In genomic region chr9:107489144-107489673, GRCh38 we compare ENCODE assay signal across 8 cellular contexts. TPM values are rescaled to one million over a fixed set of nuclear protein-coding genes. Genes with fewer than 3 reads are reported as not detected.
A peak's percentile ranks its signal among the peaks of the same experiment; 100 is the strongest.
DNase-seq lines count a peak whose midpoint lies in the region; ATAC-seq lines count a peak whose summit lies in the region.

No MANE protein-coding gene starts in this region.

- H3K36me3 Mint-ChIP-seq in stimulated activated naive CD8-positive, alpha-beta T cell treated with anti-CD3 and anti-CD28 coated beads, Interleukin-15, Interleukin-2, amounts not matched to agents 100 ng/mL and 50 ng/mL, for 24 hours (ENCODE audit: low read depth) = no peaks in the 10 kb centered on the region
- no peaks in the 10 kb centered on the region for H3K36me3 Mint-ChIP-seq in activated naive CD8-positive, alpha-beta T cell
- no peaks in the 10 kb centered on the region for H3K36me3 Mint-ChIP-seq in immature natural killer cell

- no peaks in the 10 kb centered on the region for H3K9me3 Mint-ChIP-seq in stimulated activated naive CD8-positive, alpha-beta T cell treated with anti-CD3 and anti-CD28 coated beads, Interleukin-15, Interleukin-2, amounts not matched to agents 100 ng/mL and 50 ng/mL, for 24 hours
- no peaks in the 10 kb centered on the region for H3K9me3 Mint-ChIP-seq in activated naive CD8-positive, alpha-beta T cell (ENCODE audit: low read depth)
- peaks cover 0 to 2% (median 0%) of the 10 kb centered on the region in 6 donors for H3K9me3 Mint-ChIP-seq in immature natural killer cell

- peaks cover 16 to 30% (median 28%) of the 10 kb centered on the region in 5 donors for H3K36me3 ChIP-seq in subcutaneous abdominal adipose tissue (ENCODE audit: control insufficient read depth in 5 of 5, insufficient read depth in 5 of 5, low read length in 5 of 5)

- no peak for DNase-seq in stimulated activated naive CD8-positive, alpha-beta T cell treated with anti-CD3 and anti-CD28 coated beads, Interleukin-15, Interleukin-2, amounts not matched to agents 100 U/mL and 50 U/mL, for 24 hours
- DNase-seq in immature natural killer cell = no peak
- no peak for DNase-seq in midbrain (lab: John Stamatoyannopoulos, UW)

- peak overlapping the region; percentile 72 for H3K4me3 Mint-ChIP-seq in stimulated activated naive CD8-positive, alpha-beta T cell treated with anti-CD3 and anti-CD28 coated beads, Interleukin-15, Interleukin-2, amounts not matched to agents 100 ng/mL and 50 ng/mL, for 24 hours
- H3K4me3 Mint-ChIP-seq in activated naive CD8-positive, alpha-beta T cell = peak overlapping the region; percentile 77
- H3K4me3 Mint-ChIP-seq in immature natural killer cell = peak overlapping the region; percentile 68 to 75 (median 73)

- peaks cover 24% of the 10 kb centered on the region for H3K4me1 Mint-ChIP-seq in stimulated activated naive CD8-positive, alpha-beta T cell treated with anti-CD3 and anti-CD28 coated beads, Interleukin-15, Interleukin-2, amounts not matched to agents 100 ng/mL and 50 ng/mL, for 24 hours (ENCODE audit: low read depth)
- H3K4me1 Mint-ChIP-seq in activated naive CD8-positive, alpha-beta T cell (ENCODE audit: low read depth) = peaks cover 18% of the 10 kb centered on the region
- H3K4me1 Mint-ChIP-seq in immature natural killer cell = peaks cover 20 to 23% of the 10 kb centered on the region in 2 donors

- no peak overlapping the region for H3K27ac Mint-ChIP-seq in stimulated activated naive CD8-positive, alpha-beta T cell treated with anti-CD3 and anti-CD28 coated beads, Interleukin-15, Interleukin-2, amounts not matched to agents 100 ng/mL and 50 ng/mL, for 24 hours
- H3K27ac Mint-ChIP-seq in activated naive CD8-positive, alpha-beta T cell = no peak overlapping the region
- H3K27ac Mint-ChIP-seq in immature natural killer cell = peak overlapping the region in 2 of 6 donors; percentile 40

- peak overlapping the region; percentile 81 to 100 (median 89) for H3K4me3 ChIP-seq in subcutaneous abdominal adipose tissue (ENCODE audit: low read depth in 1 of 5, low read length in 5 of 5)

- no peak for ATAC-seq in stimulated activated naive CD8-positive, alpha-beta T cell treated with anti-CD3 and anti-CD28 coated beads, Interleukin-15, Interleukin-2, amounts not matched to agents 100 U/mL and 50 U/mL, for 24 hours
- ATAC-seq in HG03139 (IDR thresholded peaks at IDR 0.05; ENCODE audit: unreplicated experiment) (peak; percentile 32), GM19324 (IDR thresholded peaks at IDR 0.05; ENCODE audit: low FRiP score, unreplicated experiment) (no peak)

- H3K4me1 ChIP-seq in subcutaneous abdominal adipose tissue (ENCODE audit: control insufficient read depth in 5 of 5, insufficient read depth in 5 of 5, low read length in 5 of 5) = peaks cover 4 to 58% (median 44%) of the 10 kb centered on the region in 5 donors

- H3K27me3 ChIP-seq in subcutaneous abdominal adipose tissue (ENCODE audit: control insufficient read depth in 5 of 5, insufficient read depth in 4 of 5, low read length in 5 of 5) = peaks cover 0 to 3% (median 0%) of the 10 kb centered on the region in 5 donors

- no peaks in the 10 kb centered on the region for H3K9me3 ChIP-seq in subcutaneous abdominal adipose tissue (ENCODE audit: control insufficient read depth in 5 of 5, low read length in 5 of 5)

- peaks cover 63% of the 10 kb centered on the region for H3K27me3 Mint-ChIP-seq in stimulated activated naive CD8-positive, alpha-beta T cell treated with anti-CD3 and anti-CD28 coated beads, Interleukin-15, Interleukin-2, amounts not matched to agents 100 ng/mL and 50 ng/mL, for 24 hours
- H3K27me3 Mint-ChIP-seq in activated naive CD8-positive, alpha-beta T cell = peaks cover 36% of the 10 kb centered on the region
- peaks cover 12 to 42% (median 18%) of the 10 kb centered on the region in 3 donors for H3K27me3 Mint-ChIP-seq in immature natural killer cell (ENCODE audit: low read depth in 3 of 3)

- peak overlapping the region; percentile 48 to 98 (median 96) for H3K9ac ChIP-seq in subcutaneous abdominal adipose tissue (ENCODE audit: low read length in 5 of 5)

- H3K27ac ChIP-seq in subcutaneous abdominal adipose tissue (ENCODE audit: low read depth, low read length) = peak overlapping the region; percentile 77

RNA-seq across cellular contexts. Expression of gene KLF4, which starts 0.4 kb away (rescaled TPM):
- polyA plus RNA-seq in immature natural killer cell = 1 to 10 TPM in 1 of 3 donors, under 1 TPM in 2; 0.41 to 2.1 (median 0.67) TPM
